19 cellular contexts compared by ENCODE assay signal in genomic region chr7:134435161-134435920, GRCh38. TPM values are rescaled to one million over a fixed set of nuclear protein-coding genes. Genes with fewer than 3 reads are reported as not detected.
DNase-seq lines count a peak whose midpoint lies in the region; ATAC-seq and TF ChIP-seq lines count a peak whose summit lies in the region.
"Had no signal": no experiment of that assay in that cellular context is flagged by ENCODE, and none has a peak within 500 bp of the region (broad histone marks: within the 10 kb centered on the region; RNA-seq: fewer than 3 reads in every experiment).

No MANE protein-coding gene starts in this region.

- ATAC-seq in T-helper 17 cell: no peak
- ATAC-seq: body of pancreas, right lobe of liver, Right ventricle myocardium inferior had no signal

- H2AFZ ChIP-seq in smooth muscle cell (ENCODE audit: low read depth): peak overlapping the region; percentile 11

- H3K9me3 ChIP-seq in T-helper 17 cell (ENCODE audit: control insufficient read depth, low read length, poor library complexity, severe bottlenecking): no peaks in the 10 kb centered on the region
- no peaks in the 10 kb centered on the region for H3K9me3 ChIP-seq in smooth muscle cell (replicated peaks; ENCODE audit: low read depth)
- H3K9me3 ChIP-seq: body of pancreas, right lobe of liver had no signal

- H3K36me3 Mint-ChIP-seq in T-helper 17 cell (ENCODE audit: low read depth): no peaks in the 10 kb centered on the region

- no peak overlapping the region for H3K27ac ChIP-seq in smooth muscle cell (ENCODE audit: low read depth)
- H3K27ac ChIP-seq: body of pancreas, right lobe of liver, VCaP had no signal

- no peak for TF ChIP-seq CTCF in fibroblast of mammary gland (conservative IDR thresholded peaks at IDR 0.05; ENCODE audit: control insufficient read depth, insufficient read depth, low read depth, low read length)
- no peak for TF ChIP-seq CTCF in smooth muscle cell (IDR thresholded peaks at IDR 0.05; ENCODE audit: borderline replicate concordance, insufficient read depth, poor library complexity, severe bottlenecking)
- no peak for TF ChIP-seq CTCF in GM10266 (IDR thresholded peaks at IDR 0.05; ENCODE audit: control insufficient read depth, insufficient read depth, low read depth, missing control alignments)

- H3K36me3 ChIP-seq in smooth muscle cell (ENCODE audit: low read depth): no peaks in the 10 kb centered on the region
- H3K36me3 ChIP-seq: right lobe of liver had no signal

- no peaks in the 10 kb centered on the region for H3F3A ChIP-seq in smooth muscle cell (ENCODE audit: low read depth)

- H3K79me2 ChIP-seq in smooth muscle cell (ENCODE audit: low read depth): no peaks in the 10 kb centered on the region

- no peaks in the 10 kb centered on the region for H4K20me1 ChIP-seq in smooth muscle cell (ENCODE audit: low read depth)

- H3K27me3 Mint-ChIP-seq in T-helper 17 cell: no peaks in the 10 kb centered on the region
- H3K27me3 Mint-ChIP-seq: activated CD4-positive, alpha-beta memory T cell treated with anti-CD3 and anti-CD28 coated beads for 36 hours; B cell had no signal

- H3K27me3 ChIP-seq in smooth muscle cell (ENCODE audit: low read depth): no peaks in the 10 kb centered on the region
- H3K27me3 ChIP-seq: body of pancreas, right lobe of liver had no signal

- no peak overlapping the region for H3K4me2 ChIP-seq in smooth muscle cell

- H3K4me3 ChIP-seq in fibroblast of mammary gland (ENCODE audit: control insufficient read depth, low read depth, low read length) (no peak overlapping the region), smooth muscle cell (no peak overlapping the region)
- H3K4me3 ChIP-seq: body of pancreas, lung, right lobe of liver had no signal

- WGBS in smooth muscle cell (ENCODE audit: low lambda C conversion rate): 92% methylated on average over 12 of the region's 12 CpGs

- H3K4me1 Mint-ChIP-seq in T-helper 17 cell: peaks cover 11% of the 10 kb centered on the region

- H3K4me3 Mint-ChIP-seq in T-helper 17 cell: no peak overlapping the region
- H3K4me3 Mint-ChIP-seq: activated CD4-positive, alpha-beta memory T cell treated with anti-CD3 and anti-CD28 coated beads for 36 hours; activated naive CD4-positive, alpha-beta T cell treated with anti-CD3 and anti-CD28 coated beads, Interleukin-2, amount 10 ng/mL, durations not matched to agents 7 days and 5 days; B cell had no signal

- DNase-seq in GM04504 (ENCODE audit: low read depth): peak; percentile 34
- DNase-seq in T-helper 17 cell: no peak
- peak; percentile 82 for DNase-seq in fibroblast of mammary gland (ENCODE audit: low read depth)
- no peak for DNase-seq in smooth muscle cell (lab: John Stamatoyannopoulos, UW; ENCODE audit: unreplicated experiment)
- DNase-seq in Kasumi-1 (lab: John Stamatoyannopoulos, UW): no peak
- no peak for DNase-seq in GM10266 (ENCODE audit: extremely low spot score)
- no peak for DNase-seq in NCI-H2196 treated with DMSO at 0.1 percent for 48 hours (lab: John Stamatoyannopoulos, UW; ENCODE audit: unreplicated experiment)
- DNase-seq: activated CD4-positive, alpha-beta memory T cell treated with anti-CD3 and anti-CD28 coated beads for 36 hours; activated naive CD4-positive, alpha-beta T cell treated with anti-CD3 and anti-CD28 coated beads, Interleukin-2, amount 10 ng/mL, durations not matched to agents 7 days and 5 days; activated T-cell treated with anti-CD3 and anti-CD28 coated beads, Interleukin-2, amount 50 U/mL, for 1 hour; body of pancreas; NCI-H345; right lobe of liver; stimulated activated CD4-positive, alpha-beta T cell treated with anti-CD3 and anti-CD28 coated beads, Interleukin-1b, Interleukin-23, amount 100 ng/mL, for 48 hours; T-helper 1 cell had no signal

- no peaks in the 10 kb centered on the region for H3K4me1 ChIP-seq in smooth muscle cell (ENCODE audit: low read depth)
- H3K4me1 ChIP-seq: right lobe of liver had no signal

- no peak overlapping the region for H3K9ac ChIP-seq in smooth muscle cell (ENCODE audit: low read depth)

- peak overlapping the region; percentile 59 for H3K27ac Mint-ChIP-seq in T-helper 17 cell
- H3K27ac Mint-ChIP-seq: activated CD4-positive, alpha-beta memory T cell treated with anti-CD3 and anti-CD28 coated beads for 36 hours; activated naive CD4-positive, alpha-beta T cell treated with anti-CD3 and anti-CD28 coated beads, Interleukin-2, amount 10 ng/mL, durations not matched to agents 7 days and 5 days; B cell had no signal

RNA-seq across cellular contexts. Expression of gene AKR1B1, which starts 23.6 kb away (rescaled TPM):
- total RNA-seq in T-helper 17 cell: 10 to 100 TPM; 48.4 to 60.1 TPM
- 58.6 and 75.7 TPM in 2 replicates for total RNA-seq in smooth muscle cell
- 122 and 127 TPM in 2 replicates for polyA plus RNA-seq in smooth muscle cell

Comparison
In these comparisons a context has a peak if more than half of its experiments do, and no peak if none do; other contexts are left out.
1. DNase-seq: peak in GM04504 (single experiment) and fibroblast of mammary gland (single experiment); none in T-helper 17 cell (0 of 3), smooth muscle cell (single experiment), Kasumi-1 (0 of 2), GM10266 (single experiment) and NCI-H2196 treated with DMSO at 0.1 percent for 48 hours (single experiment).